ENCODE assay signal across 8 cellular contexts in genomic region chr16:29710227-29711219, GRCh38. TPM values are rescaled to one million over a fixed set of nuclear protein-coding genes. Genes with fewer than 3 reads are reported as not detected.
DNase-seq lines count a peak whose midpoint lies in the region; ATAC-seq and TF ChIP-seq lines count a peak whose summit lies in the region.

No MANE protein-coding gene starts in this region.

- H3K18ac ChIP-seq in mesendoderm (ENCODE audit: low read length), result peak overlapping the region; percentile 94

- no peaks in the 10 kb centered on the region for H3K9me3 Mint-ChIP-seq in T-cell

- H3K4me1 ChIP-seq in ectodermal cell (ENCODE audit: control insufficient read depth, insufficient read depth, low read length), result peaks cover 7% of the 10 kb centered on the region
- no peaks in the 10 kb centered on the region for H3K4me1 ChIP-seq in mesendoderm (ENCODE audit: control insufficient read depth, low read depth, low read length)
- H3K4me1 ChIP-seq in tibial nerve, result peaks cover 0 to 7% (median 0%) of the 10 kb centered on the region in 4 donors

- no peak overlapping the region for H3K23ac ChIP-seq in mesendoderm (ENCODE audit: low read length)

- peak; percentile 19 to 59 for DNase-seq in NCI-H524 (lab: John Stamatoyannopoulos, UW)
- DNase-seq in NCI-H524 treated with DMSO at 0.1 percent for 48 hours (lab: John Stamatoyannopoulos, UW), result no peak
- peak; percentile 53 for DNase-seq in HT1080 (ENCODE audit: low read depth)
- DNase-seq in T-cell, result peak in 22 of 34 experiments; percentile 10 to 55 (median 30)
- DNase-seq in mesendoderm, result peak; percentile 88
- DNase-seq in tibial nerve (ENCODE audit: low spot score in 2 of 2), result peak in 1 of 2 donors; percentile 60

- peak overlapping the region; percentile 41 for H3K4me3 ChIP-seq in ectodermal cell (ENCODE audit: insufficient read depth, low read depth, low read length)
- peak overlapping the region; percentile 25 for H3K4me3 ChIP-seq in mesendoderm (ENCODE audit: low read length)
- no peak overlapping the region for H3K4me3 ChIP-seq in tibial nerve

- peak overlapping the region; percentile 55 to 59 for H3K27ac Mint-ChIP-seq in T-cell

- peak overlapping the region; percentile 48 for H2BK5ac ChIP-seq in mesendoderm (ENCODE audit: low read length)

- H3K27me3 Mint-ChIP-seq in T-cell, result no peaks in the 10 kb centered on the region

- H2AK5ac ChIP-seq in mesendoderm (ENCODE audit: low read length), result peak overlapping the region; percentile 78

- H4K5ac ChIP-seq in mesendoderm (ENCODE audit: low read length), result peak overlapping the region; percentile 91

- peak overlapping the region; percentile 81 for H3K56ac ChIP-seq in mesendoderm (ENCODE audit: low read length)

- H2BK15ac ChIP-seq in mesendoderm (replicated peaks; ENCODE audit: low read depth), result peak overlapping the region; percentile 74

- peak; percentile 39 to 77 (median 47) for TF ChIP-seq CTCF in tibial nerve (IDR thresholded peaks at IDR 0.05)

- H3K4me3 Mint-ChIP-seq in T-cell, result no peak overlapping the region

- TF ChIP-seq EP300 in tibial nerve (IDR thresholded peaks at IDR 0.05), result no peak

- peak overlapping the region; percentile 62 for H3K4me2 ChIP-seq in mesendoderm (ENCODE audit: low read length)

- peaks cover 12 to 14% (median 13%) of the 10 kb centered on the region in 3 donors for H3K4me1 Mint-ChIP-seq in T-cell

- H3K4ac ChIP-seq in mesendoderm (ENCODE audit: low read depth, low read length), result peak overlapping the region; percentile 100

- H4K8ac ChIP-seq in mesendoderm (ENCODE audit: low read depth, low read length), result peak overlapping the region; percentile 95

- no peaks in the 10 kb centered on the region for H3K36me3 Mint-ChIP-seq in T-cell

- no peak for TF ChIP-seq POLR2A in tibial nerve (IDR thresholded peaks at IDR 0.05)

- peak overlapping the region; percentile 93 for H2BK120ac ChIP-seq in mesendoderm (ENCODE audit: low read depth, low read length)

- H3K79me1 ChIP-seq in mesendoderm (ENCODE audit: low read length), result peaks cover 3% of the 10 kb centered on the region

- no peaks in the 10 kb centered on the region for H3K27me3 ChIP-seq in ectodermal cell (ENCODE audit: control insufficient read depth, insufficient read depth, low read length, poor library complexity, severe bottlenecking)
- H3K27me3 ChIP-seq in mesendoderm (ENCODE audit: insufficient read depth, low read length, poor library complexity), result no peaks in the 10 kb centered on the region
- no peaks in the 10 kb centered on the region for H3K27me3 ChIP-seq in tibial nerve

- ATAC-seq in T-cell (replicated peaks in 1 of 4), result peak; percentile 98 to 99 (median 98)
- no peak for ATAC-seq in GM18907 (IDR thresholded peaks at IDR 0.05; ENCODE audit: unreplicated experiment)

- H3K36me3 ChIP-seq in ectodermal cell (ENCODE audit: control insufficient read depth, insufficient read depth, low read length) (no peaks in the 10 kb centered on the region), mesendoderm (ENCODE audit: control insufficient read depth, insufficient read depth, low read length) (no peaks in the 10 kb centered on the region), tibial nerve (no peaks in the 10 kb centered on the region)

- H3K27ac ChIP-seq in ectodermal cell (ENCODE audit: insufficient read depth, low read depth, low read length, poor library complexity, severe bottlenecking) (peak overlapping the region; percentile 74), mesendoderm (ENCODE audit: low read depth, low read length) (peak overlapping the region; percentile 90), tibial nerve (no peak overlapping the region)

- H3K9me3 ChIP-seq in ectodermal cell (ENCODE audit: control insufficient read depth, low read length) (no peaks in the 10 kb centered on the region), tibial nerve (no peaks in the 10 kb centered on the region)

- 20 to 21% methylated on average over 17 of the region's 17 CpGs for WGBS in ectodermal cell, 2 experiments
- no CpG with 5 or more reads among the region's 17 CpGs for WGBS in mesendoderm (ENCODE audit: extremely low coverage, insufficient coverage, low lambda C conversion rate)
- 43 to 44% methylated on average over 17 of the region's 17 CpGs for WGBS in tibial nerve, 2 donors

- POLR2A ChIA-PET in T-cell (lab: Charles Lee), result no interaction called here

- CTCF ChIA-PET in T-cell (lab: Charles Lee), result interaction anchor here (0.6 to 4.2 kb wide), 5 partner anchors 10 to 609 kb away, joined by 3 to 54 read pairs (median 5); no protein-coding TSS in a partner anchor

- peaks cover 25% of the 10 kb centered on the region for H3K79me2 ChIP-seq in mesendoderm (ENCODE audit: control insufficient read depth, insufficient read depth, low read length)

- H3K9ac ChIP-seq in mesendoderm (ENCODE audit: low read length), result peak overlapping the region; percentile 84

RNA-seq across cellular contexts. Expression of gene QPRT, which starts 31.5 kb away (rescaled TPM):
- 1.8 and 2.3 TPM in 2 replicates for total RNA-seq in HT1080 (2014; rRNA removed; shearing (Covaris generic))
- 0.62 and 0.97 TPM in 2 replicates for polyA plus RNA-seq in HT1080 (2015; cell fraction: cytosol; rRNA removed)
- 0.54 and 1.3 TPM in 2 replicates for polyA plus RNA-seq in HT1080 (2015; cell fraction: nucleus; rRNA removed)
- total RNA-seq in T-cell (1 to 10 TPM; 1.4 to 2.5 (median 2.1) TPM), tibial nerve (10 to 100 TPM; 15.3 to 50.4 (median 38.5) TPM)
- 147 TPM for polyA plus RNA-seq in ectodermal cell (2013, experiment 1 of 4)
- polyA plus RNA-seq in ectodermal cell (2013, experiment 2 of 4), result 153 TPM
- polyA plus RNA-seq in ectodermal cell (2013, experiment 3 of 4), result 125 TPM
- polyA plus RNA-seq in ectodermal cell (2013, experiment 4 of 4), result 141 TPM
- 85.6 TPM for polyA plus RNA-seq in mesendoderm (2013, experiment 1 of 2)
- polyA plus RNA-seq in mesendoderm (2013, experiment 2 of 2), result 82.1 TPM

RNA-seq across cellular contexts. Expression of gene C16orf54, which starts 35.3 kb away (rescaled TPM):
- 0.13 and 1.5 TPM in 2 replicates for total RNA-seq in HT1080 (2014; rRNA removed; shearing (Covaris generic))
- polyA plus RNA-seq in HT1080 (2015; cell fraction: cytosol; rRNA removed), result 1.3 and 1.9 TPM in 2 replicates
- polyA plus RNA-seq in HT1080 (2015; cell fraction: nucleus; rRNA removed), result 1.3 and 2.3 TPM in 2 replicates
- total RNA-seq in T-cell (100 to 1,000 TPM; 122 to 194 (median 142) TPM), tibial nerve (1 to 10 TPM in 1 of 4 donors, under 1 TPM in 3; 0.20 to 2.8 (median 0.61) TPM)
- polyA plus RNA-seq in ectodermal cell (2013, experiment 1 of 4), result not detected
- polyA plus RNA-seq in ectodermal cell (2013, experiment 2 of 4), result not detected
- not detected for polyA plus RNA-seq in ectodermal cell (2013, experiment 3 of 4)
- polyA plus RNA-seq in ectodermal cell (2013, experiment 4 of 4), result not detected
- polyA plus RNA-seq in mesendoderm (2013, experiment 1 of 2), result not detected
- not detected for polyA plus RNA-seq in mesendoderm (2013, experiment 2 of 2)

RNA-seq across cellular contexts. Expression of gene SPN, which starts 47.5 kb away (rescaled TPM):
- total RNA-seq in HT1080 (2014; rRNA removed; shearing (Covaris generic)), result 4.1 TPM in 2 replicates
- polyA plus RNA-seq in HT1080 (2015; cell fraction: cytosol; rRNA removed), result 12.0 and 12.2 TPM in 2 replicates
- 27.1 and 37.2 TPM in 2 replicates for polyA plus RNA-seq in HT1080 (2015; cell fraction: nucleus; rRNA removed)
- total RNA-seq in T-cell (100 to 1,000 TPM; 124 to 172 (median 161) TPM), tibial nerve (1 to 10 TPM; 1.1 to 1.5 (median 1.3) TPM)
- polyA plus RNA-seq in ectodermal cell (2013, experiment 1 of 4), result 1.0 TPM
- polyA plus RNA-seq in ectodermal cell (2013, experiment 2 of 4), result 1.0 TPM
- 0.48 TPM for polyA plus RNA-seq in ectodermal cell (2013, experiment 3 of 4)
- polyA plus RNA-seq in ectodermal cell (2013, experiment 4 of 4), result 0.85 TPM
- polyA plus RNA-seq in mesendoderm (2013, experiment 1 of 2), result 1.1 TPM
- 0.87 TPM for polyA plus RNA-seq in mesendoderm (2013, experiment 2 of 2)

Comparison
In these comparisons a context has a peak if more than half of its experiments do, and no peak if none do; other contexts are left out.
1. H3K27ac ChIP-seq: peak in ectodermal cell (single experiment) and mesendoderm (single experiment); none in tibial nerve (0 of 4).
2. H3K4me3 ChIP-seq: peak in ectodermal cell (single experiment) and mesendoderm (single experiment); none in tibial nerve (0 of 4).
3. RNA of gene C16orf54, which starts 35.3 kb away (total RNA-seq): 122 to 194 TPM in T-cell; 0.13 to 1.5 TPM in HT1080 and 0.20 to 2.8 TPM in tibial nerve; every median in the first group is over 10 times any median in the second.
4. RNA of gene SPN, which starts 47.5 kb away (total RNA-seq): 124 to 172 TPM in T-cell; 4.1 TPM in HT1080 and 1.1 to 1.5 TPM in tibial nerve; every median in the first group is over 10 times any median in the second.